ENCODE assay signal across 8 cellular contexts in genomic region chr14:23988610-23989363, GRCh38. TPM values are rescaled to one million over a fixed set of nuclear protein-coding genes. Genes with fewer than 3 reads are reported as not detected.
DNase-seq lines count a peak whose midpoint lies in the region; ATAC-seq and TF ChIP-seq lines count a peak whose summit lies in the region.
"Not testable (repeated sequence)": the region's sequence is repeated elsewhere in the genome, so short reads cannot be mapped to it uniquely, and the experiment has no call there.

DHRS4L2 (plus strand) TSS chr14:23988929; CDS start chr14:23988948, 19 bp downstream.

- H3K9me3 Mint-ChIP-seq in activated T-helper 2 cell treated with anti-CD3 and anti-CD28 coated beads, Interferon-gamma antibody, Interleukin-2, Interleukin-4, amounts not matched to agents 10 μg/mL and 5 μg/mL and 100 μg/mL, durations not matched to agents 14 hours and 24 hours and 36 hours; naive thymus-derived CD8-positive, alpha-beta T cell: not testable (repeated sequence)

- peak within 1 kb of the TSS; percentile 85 for H3K27ac ChIP-seq in HL-60 (replicated peaks)

- DNase-seq in DMS53 (lab: John Stamatoyannopoulos, UW) = peak; percentile 89
- peak; percentile 88 to 94 for DNase-seq in HL-60 (ENCODE audit: low read depth in 1 of 2, low spot score in 1 of 2)
- DNase-seq in activated T-helper 2 cell treated with anti-CD3 and anti-CD28 coated beads, Interferon-gamma antibody, Interleukin-2, Interleukin-4, amounts not matched to agents 10 μg/mL and 5 μg/mL and 100 μg/mL, durations not matched to agents 14 hours and 24 hours and 36 hours (ENCODE audit: low spot score) = peak; percentile 84
- peak; percentile 48 for DNase-seq in fibroblast of mammary gland (ENCODE audit: low read depth)
- DNase-seq in naive thymus-derived CD8-positive, alpha-beta T cell = peak; percentile 35 to 76 (median 60)
- peak; percentile 38 to 41 for DNase-seq in stimulated activated CD8-positive, alpha-beta memory T cell treated with anti-CD3 and anti-CD28 coated beads, Interleukin-7, amount 100 ng/mL, for 1 hour (ENCODE audit: low read depth in 2 of 2)

- peak within 1 kb of the TSS; percentile 77 for H3K4me3 Mint-ChIP-seq in activated T-helper 2 cell treated with anti-CD3 and anti-CD28 coated beads, Interferon-gamma antibody, Interleukin-2, Interleukin-4, amounts not matched to agents 10 μg/mL and 5 μg/mL and 100 μg/mL, durations not matched to agents 14 hours and 24 hours and 36 hours (ENCODE audit: low read depth)
- H3K4me3 Mint-ChIP-seq in naive thymus-derived CD8-positive, alpha-beta T cell = peak within 1 kb of the TSS; percentile 66 to 87 (median 80)

- H3K27ac Mint-ChIP-seq in activated T-helper 2 cell treated with anti-CD3 and anti-CD28 coated beads, Interferon-gamma antibody, Interleukin-2, Interleukin-4, amounts not matched to agents 10 μg/mL and 5 μg/mL and 100 μg/mL, durations not matched to agents 14 hours and 24 hours and 36 hours = peak within 1 kb of the TSS; percentile 79
- H3K27ac Mint-ChIP-seq in naive thymus-derived CD8-positive, alpha-beta T cell = peak within 1 kb of the TSS; percentile 66 to 91 (median 81)

- H3K27me3 Mint-ChIP-seq in activated T-helper 2 cell treated with anti-CD3 and anti-CD28 coated beads, Interferon-gamma antibody, Interleukin-2, Interleukin-4, amounts not matched to agents 10 μg/mL and 5 μg/mL and 100 μg/mL, durations not matched to agents 14 hours and 24 hours and 36 hours (ENCODE audit: low read depth); naive thymus-derived CD8-positive, alpha-beta T cell: not testable (repeated sequence)

- POLR2A ChIA-PET in naive thymus-derived CD8-positive, alpha-beta T cell (lab: Charles Lee) = not testable (repeated sequence)

- not testable (repeated sequence) for H3K27me3 ChIP-seq in HL-60 (ENCODE audit: insufficient read depth, poor library complexity, severe bottlenecking)

- H3K4me3 ChIP-seq in HL-60 (replicated peaks; ENCODE audit: insufficient read depth, low read length) = peak within 1 kb of the TSS; percentile 55
- H3K4me3 ChIP-seq in fibroblast of mammary gland (ENCODE audit: control insufficient read depth, low read depth, low read length) = peak within 1 kb of the TSS; percentile 32

- peaks cover 14% of the 10 kb centered on the region for H3K4me1 Mint-ChIP-seq in activated T-helper 2 cell treated with anti-CD3 and anti-CD28 coated beads, Interferon-gamma antibody, Interleukin-2, Interleukin-4, amounts not matched to agents 10 μg/mL and 5 μg/mL and 100 μg/mL, durations not matched to agents 14 hours and 24 hours and 36 hours (ENCODE audit: low read depth)
- peaks cover 4 to 30% (median 25%) of the 10 kb centered on the region in 4 donors for H3K4me1 Mint-ChIP-seq in naive thymus-derived CD8-positive, alpha-beta T cell

- H3K36me3 Mint-ChIP-seq in activated T-helper 2 cell treated with anti-CD3 and anti-CD28 coated beads, Interferon-gamma antibody, Interleukin-2, Interleukin-4, amounts not matched to agents 10 μg/mL and 5 μg/mL and 100 μg/mL, durations not matched to agents 14 hours and 24 hours and 36 hours (ENCODE audit: low read depth); naive thymus-derived CD8-positive, alpha-beta T cell: not testable (repeated sequence)

- ATAC-seq in GM21447 (IDR thresholded peaks at IDR 0.05; ENCODE audit: unreplicated experiment) = peak; percentile 85
- peak; percentile 94 to 97 for ATAC-seq in naive thymus-derived CD8-positive, alpha-beta T cell

- peak; percentile 53 for TF ChIP-seq POLR2A in Raji (IDR thresholded peaks at IDR 0.05; ENCODE audit: insufficient read depth, low read depth, low read length)

- intact Hi-C loops in activated T-helper 2 cell treated with anti-CD3 and anti-CD28 coated beads, Interferon-gamma antibody, Interleukin-2, Interleukin-4, amounts not matched to agents 10 μg/mL and 5 μg/mL and 100 μg/mL, durations not matched to agents 14 hours and 24 hours and 36 hours (cut with micrococcal nuclease) = loop anchor here (2.0 to 5.0 kb wide), 3 partner anchors 49 to 106 kb away; partner anchors contain the start of genes CARMIL3 and PCK2

- TF ChIP-seq CTCF in HL-60 (IDR thresholded peaks at IDR 0.05; ENCODE audit: insufficient read depth, low read length); fibroblast of mammary gland (conservative IDR thresholded peaks at IDR 0.05; ENCODE audit: control insufficient read depth, insufficient read depth, low read depth, low read length): not testable (repeated sequence)

RNA-seq across cellular contexts. Expression of gene DHRS4L2, which starts in this region (rescaled TPM):
- 23.9 and 24.9 TPM in 2 replicates for total RNA-seq in activated T-helper 2 cell treated with anti-CD3 and anti-CD28 coated beads, Interferon-gamma antibody, Interleukin-2, Interleukin-4, amounts not matched to agents 10 μg/mL and 5 μg/mL and 100 μg/mL, durations not matched to agents 14 hours and 24 hours and 36 hours
- 10 to 100 TPM; 15.1 to 17.3 TPM for total RNA-seq in naive thymus-derived CD8-positive, alpha-beta T cell
- 10 to 100 TPM; 10.9 to 24.0 (median 21.2) TPM for polyA plus RNA-seq in naive thymus-derived CD8-positive, alpha-beta T cell

Comparison
In these comparisons a context has a peak if more than half of its experiments do, and no peak if none do; other contexts are left out.
1. Peak in every context shown above with its lines: DNase-seq, ATAC-seq, H3K4me3 ChIP-seq and H3K27ac ChIP-seq.
2. DNase-seq: peak in every context shown above with its lines; median percentile 91 in HL-60; 89 in DMS53; 84 in activated T-helper 2 cell treated with anti-CD3 and anti-CD28 coated beads, Interferon-gamma antibody, Interleukin-2, Interleukin-4, amounts not matched to agents 10 μg/mL and 5 μg/mL and 100 μg/mL, durations not matched to agents 14 hours and 24 hours and 36 hours; 60 in naive thymus-derived CD8-positive, alpha-beta T cell; 48 in fibroblast of mammary gland; 40 in stimulated activated CD8-positive, alpha-beta memory T cell treated with anti-CD3 and anti-CD28 coated beads, Interleukin-7, amount 100 ng/mL, for 1 hour.